In genomic region chr12:68364893-68365725, GRCh38 we compare ENCODE assay signal across 1 cellular context.
A peak's percentile ranks its signal among the peaks of the same experiment; 100 is the strongest.
TF ChIP-seq lines count a peak whose summit lies in the region.

No MANE protein-coding gene starts in this region.

TF ChIP-seq in K562, 482 proteins besides CTCF, POLR2A, EP300 and RAD21 (continued from another document and continues in another):
- no peak for TF ChIP-seq ATF2 (CRISPR knock-in tag; IDR thresholded peaks at IDR 0.05)
- peak; percentile 65; the same call in 1 of the 2 replicates for TF ChIP-seq ARID4B (CRISPR knock-in tag; IDR thresholded peaks at IDR 0.05)
- no peak for TF ChIP-seq ETS2 (tag; IDR thresholded peaks at IDR 0.05; ENCODE audit: borderline replicate concordance, poor library complexity, severe bottlenecking)
- TF ChIP-seq ZNF449 (CRISPR knock-in tag; IDR thresholded peaks at IDR 0.05), result no peak
- no peak for TF ChIP-seq ILK (tag; IDR thresholded peaks at IDR 0.05; ENCODE audit: borderline replicate concordance, low read depth)
- TF ChIP-seq FOXA3 (CRISPR knock-in tag; conservative IDR thresholded peaks at IDR 0.05 in 1 of 2, IDR thresholded peaks at IDR 0.05 in 1 of 2), result peak; percentile 64 to 77
- no peak; the same call in 1 of the 2 replicates for TF ChIP-seq THRAP3 (IDR thresholded peaks at IDR 0.05; ENCODE audit: borderline replicate concordance)
- no peak; the same call in none of the 2 replicates for TF ChIP-seq ELF2 (CRISPR knock-in tag; IDR thresholded peaks at IDR 0.05)
- no peak for TF ChIP-seq ZFP91 (CRISPR knock-in tag; IDR thresholded peaks at IDR 0.05)
- TF ChIP-seq CBX1 (IDR thresholded peaks at IDR 0.05; ENCODE audit: low read depth), result no peak
- TF ChIP-seq FOXK1 (CRISPR knock-in tag; IDR thresholded peaks at IDR 0.05; ENCODE audit: borderline replicate concordance), result peak; percentile 90; the same call in 1 of the 2 replicates
- TF ChIP-seq DDX20 (tag; IDR thresholded peaks at IDR 0.05; ENCODE audit: low read depth), result no peak
- no peak for TF ChIP-seq RBM25 (IDR thresholded peaks at IDR 0.05; ENCODE audit: low read depth, low read length, severe bottlenecking)
- TF ChIP-seq GABPA (tag; conservative IDR thresholded peaks at IDR 0.05; ENCODE audit: low read depth), result peak; percentile 78
- peak; percentile 91 for TF ChIP-seq FOXP1 (CRISPR knock-in tag; IDR thresholded peaks at IDR 0.05)
- no peak for TF ChIP-seq IFI16 (CRISPR knock-in tag; IDR thresholded peaks at IDR 0.05)
- no peak for TF ChIP-seq ZNF696 (CRISPR knock-in tag; conservative IDR thresholded peaks at IDR 0.05)
- peak; percentile 10; the same call in 1 of the 2 replicates for TF ChIP-seq DIDO1 (tag; IDR thresholded peaks at IDR 0.05; ENCODE audit: low read depth)
- TF ChIP-seq VEZF1 (CRISPR knock-in tag; IDR thresholded peaks at IDR 0.05), result peak; percentile 60
- no peak for TF ChIP-seq PHF21A (IDR thresholded peaks at IDR 0.05; ENCODE audit: borderline replicate concordance, low read depth)
- TF ChIP-seq PTBP1 (IDR thresholded peaks at IDR 0.05; ENCODE audit: low read depth, low read length), result no peak
- TF ChIP-seq CSDE1 (IDR thresholded peaks at IDR 0.05), result no peak
- TF ChIP-seq ZSCAN32 (CRISPR knock-in tag; IDR thresholded peaks at IDR 0.05), result no peak
- no peak for TF ChIP-seq BRF1 (IDR thresholded peaks at IDR 0.05; ENCODE audit: borderline replicate concordance, extremely low read depth, insufficient read length)
- TF ChIP-seq ZFPM2 (CRISPR knock-in tag; IDR thresholded peaks at IDR 0.05), result no peak
- no peak for TF ChIP-seq HMG20A (CRISPR knock-in tag; conservative IDR thresholded peaks at IDR 0.05)
- no peak for TF ChIP-seq ATF6 (CRISPR knock-in tag; IDR thresholded peaks at IDR 0.05)
- TF ChIP-seq PRPF4 (IDR thresholded peaks at IDR 0.05; ENCODE audit: insufficient read depth, low read depth, low read length, poor library complexity, severe bottlenecking), result no peak
- TF ChIP-seq NR0B1 (IDR thresholded peaks at IDR 0.05; ENCODE audit: partially characterized antibody), result no peak
- peak; percentile 68 for TF ChIP-seq EP400 (IDR thresholded peaks at IDR 0.05)
- peak; percentile 73 for TF ChIP-seq SUPT5H (IDR thresholded peaks at IDR 0.05)
- TF ChIP-seq ZKSCAN1 (IDR thresholded peaks at IDR 0.05; ENCODE audit: low read depth, low read length), result peak; percentile 24; the same call in 1 of the 2 replicates
- peak; percentile 31 for TF ChIP-seq PML (IDR thresholded peaks at IDR 0.05; ENCODE audit: low read length)
- 0 out of 4 replicates have a peak, but pooled peaks of 1 of the 2 experiments have one; percentile 21 for TF ChIP-seq ZNF639 (CRISPR knock-in tag; conservative IDR thresholded peaks at IDR 0.05 in 1 of 2, IDR thresholded peaks at IDR 0.05 in 1 of 2)
- no peak for TF ChIP-seq ZBTB49 (CRISPR knock-in tag; IDR thresholded peaks at IDR 0.05; ENCODE audit: borderline replicate concordance)
- no peak for TF ChIP-seq BCL6 (CRISPR knock-in tag; IDR thresholded peaks at IDR 0.05)
- peak; percentile 53; the same call in 1 of the 2 replicates for TF ChIP-seq GTF2E2 (tag; IDR thresholded peaks at IDR 0.05)
- TF ChIP-seq NFIX (CRISPR knock-in tag; IDR thresholded peaks at IDR 0.05; ENCODE audit: low read depth), result no peak
- TF ChIP-seq CREBBP (IDR thresholded peaks at IDR 0.05; ENCODE audit: low read depth, low read length), result no peak
- TF ChIP-seq XRCC3 (IDR thresholded peaks at IDR 0.05), result no peak
- TF ChIP-seq SIX5 (IDR thresholded peaks at IDR 0.05; ENCODE audit: borderline replicate concordance in 1 of 2, insufficient read depth in 1 of 2, low read depth in 1 of 2, low read length in 2 of 2), result 0 out of 4 replicates have a peak, but pooled peaks of 1 of the 2 experiments have one; percentile 1
- TF ChIP-seq ZNF140 (CRISPR knock-in tag; IDR thresholded peaks at IDR 0.05), result no peak
- TF ChIP-seq PREB (CRISPR knock-in tag; IDR thresholded peaks at IDR 0.05), result no peak
- TF ChIP-seq FOSL1 (tag; conservative IDR thresholded peaks at IDR 0.05), result peak; percentile 51; the same call in 1 of the 2 replicates
- TF ChIP-seq FOXK2 (conservative IDR thresholded peaks at IDR 0.05 in 1 of 2, IDR thresholded peaks at IDR 0.05 in 1 of 2; ENCODE audit: low read depth in 2 of 2), result peak; percentile 77 to 81
- no peak for TF ChIP-seq GTF2A2 (tag; IDR thresholded peaks at IDR 0.05)
- TF ChIP-seq NFATC3 (IDR thresholded peaks at IDR 0.05), result no peak
- TF ChIP-seq MCM5 (IDR thresholded peaks at IDR 0.05; ENCODE audit: low read depth), result no peak
